ENCODE assay signal across 13 cellular contexts in the genomic region with DNA sequence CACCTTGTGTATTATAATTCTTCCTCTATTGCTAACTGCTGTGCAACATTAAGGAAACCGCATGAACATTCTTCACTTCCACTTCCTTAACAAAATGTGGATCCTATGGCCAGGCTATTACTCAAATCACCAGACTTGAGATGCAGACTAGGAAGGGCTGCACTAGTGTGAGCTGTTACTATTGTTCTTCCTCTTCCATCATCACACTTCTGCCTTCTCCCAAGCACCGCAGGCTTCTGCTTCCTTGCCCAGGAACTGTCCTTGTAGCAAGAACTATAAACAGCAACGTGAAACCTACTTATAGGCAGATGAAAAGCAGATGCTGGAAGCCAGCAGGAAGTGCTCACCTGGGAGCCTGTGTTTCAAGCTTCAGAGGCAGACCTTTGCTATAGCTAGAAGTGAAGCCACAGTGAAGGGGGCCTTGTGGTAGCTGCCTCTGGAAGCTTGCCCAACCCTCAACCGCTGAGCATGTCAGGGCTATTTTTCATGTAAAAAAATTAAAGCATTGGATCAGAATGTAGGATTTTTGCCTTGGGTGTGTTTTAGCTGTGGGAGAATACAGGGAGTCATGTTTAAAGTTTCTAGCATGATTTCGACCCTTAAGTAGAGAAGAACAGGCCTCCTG. TPM values are rescaled to one million over a fixed set of nuclear protein-coding genes. Genes with fewer than 3 reads are reported as not detected.
A peak's percentile ranks its signal among the peaks of the same experiment; 100 is the strongest.
DNase-seq lines count a peak whose midpoint lies in the region; ATAC-seq and TF ChIP-seq lines count a peak whose summit lies in the region.
"Had no signal": no experiment of that assay in that cellular context is flagged by ENCODE, and none has a peak within 500 bp of the region (broad histone marks: within the 10 kb centered on the region; RNA-seq: fewer than 3 reads in every experiment).

No MANE protein-coding gene starts in this region.

- H3K9me2 ChIP-seq in SK-N-SH (no peaks in the 10 kb centered on the region), PC-9 (ENCODE audit: insufficient read depth) (no peaks in the 10 kb centered on the region)

- H2AFZ ChIP-seq in SK-N-SH (ENCODE audit: low read depth) (no peak overlapping the region), PC-9 (no peak overlapping the region)

- 8% methylated on average over 5 of the region's 5 CpGs for WGBS in SK-N-SH (ENCODE audit: low lambda C conversion rate)

- no peaks in the 10 kb centered on the region for H3K79me2 ChIP-seq in SK-N-SH (ENCODE audit: insufficient read depth)
- no peaks in the 10 kb centered on the region for H3K79me2 ChIP-seq in PC-9 (ENCODE audit: low read depth)

- BruUV-seq in PC-9 (replicated peaks; lab: Mats Ljungman, UMichigan): no TSS peak

- H3K4me2 ChIP-seq in SK-N-SH (no peak overlapping the region), PC-9 (no peak overlapping the region)

- H3K27me3 ChIP-seq in neutrophil (no peaks in the 10 kb centered on the region), SK-N-SH (ENCODE audit: insufficient read depth) (no peaks in the 10 kb centered on the region; the same call in 1 of the 2 replicates), PC-9 (ENCODE audit: insufficient read depth, low read depth) (no peaks in the 10 kb centered on the region)

- H3K36me3 ChIP-seq in neutrophil (no peaks in the 10 kb centered on the region), SK-N-SH (replicated peaks in 1 of 2; ENCODE audit: control insufficient read depth in 1 of 2, insufficient read depth in 2 of 2, low read length in 1 of 2) (no peaks in the 10 kb centered on the region), PC-9 (ENCODE audit: low read depth) (no peaks in the 10 kb centered on the region)

- H3K9ac ChIP-seq in SK-N-SH: no peak overlapping the region

- no peaks in the 10 kb centered on the region for H3K9me3 ChIP-seq in neutrophil
- H3K9me3 ChIP-seq in SK-N-SH: no peaks in the 10 kb centered on the region
- no peaks in the 10 kb centered on the region for H3K9me3 ChIP-seq in PC-9 (ENCODE audit: insufficient read depth, low read depth)
- H3K9me3 ChIP-seq: Caco-2 had no signal

- no peak for TF ChIP-seq CTCF in neutrophil (IDR thresholded peaks at IDR 0.05)
- no peak for TF ChIP-seq CTCF in SK-N-SH (IDR thresholded peaks at IDR 0.05)
- no peak for TF ChIP-seq CTCF in PC-9 (conservative IDR thresholded peaks at IDR 0.05)

- H4K20me1 ChIP-seq in SK-N-SH (ENCODE audit: insufficient read depth) (no peaks in the 10 kb centered on the region), PC-9 (ENCODE audit: insufficient read depth) (no peaks in the 10 kb centered on the region)

- CTCF ChIA-PET in SK-N-SH (lab: Yijun Ruan, JAX): no interaction called here
- CTCF ChIA-PET in activated CD4-positive, alpha-beta memory T cell treated with anti-CD3 and anti-CD28 coated beads for 36 hours (lab: Charles Lee): no interaction called here
- CTCF ChIA-PET in PC-9 (lab: Charles Lee): no interaction called here

- H3K4me1 Mint-ChIP-seq in central memory CD8-positive, alpha-beta T cell: no peaks in the 10 kb centered on the region
- H3K4me1 Mint-ChIP-seq in activated CD4-positive, alpha-beta memory T cell treated with anti-CD3 and anti-CD28 coated beads for 36 hours (ENCODE audit: low read depth): no peaks in the 10 kb centered on the region
- H3K4me1 Mint-ChIP-seq: WTC11 had no signal

- H3K4me3 ChIP-seq in neutrophil (ENCODE audit: low read depth in 1 of 2, low read length in 1 of 2) (peak overlapping the region in 1 of 2 experiments; percentile 9), SK-N-SH (ENCODE audit: low read depth in 2 of 2, low read length in 1 of 2) (no peak overlapping the region), PC-9 (no peak overlapping the region)

- no peak for TF ChIP-seq EP300 in SK-N-SH (IDR thresholded peaks at IDR 0.05; ENCODE audit: borderline replicate concordance in 1 of 2, low read depth in 1 of 2, low read length in 1 of 2)

- H3K4me3 Mint-ChIP-seq in central memory CD8-positive, alpha-beta T cell: no peak overlapping the region
- H3K4me3 Mint-ChIP-seq in activated CD4-positive, alpha-beta memory T cell treated with anti-CD3 and anti-CD28 coated beads for 36 hours: no peak overlapping the region
- H3K4me3 Mint-ChIP-seq: activated T-helper 1 cell treated with anti-CD3 and anti-CD28 coated beads, Interleukin-12 subunit alpha, Interleukin-12 subunit beta, Interleukin-2, Interleukin-4 antibody, amounts not matched to agents 30 ng/mL and 10 ng/mL and 1 ng/mL, durations not matched to agents 14 hours and 24 hours and 36 hours; stimulated activated naive CD8-positive, alpha-beta T cell treated with anti-CD3 and anti-CD28 coated beads, Interleukin-15, Interleukin-2, amounts not matched to agents 100 ng/mL and 50 ng/mL, for 24 hours; WTC11 had no signal

- no peak overlapping the region for H3K27ac Mint-ChIP-seq in central memory CD8-positive, alpha-beta T cell (ENCODE audit: low read depth)
- no peak overlapping the region for H3K27ac Mint-ChIP-seq in activated CD4-positive, alpha-beta memory T cell treated with anti-CD3 and anti-CD28 coated beads for 36 hours
- H3K27ac Mint-ChIP-seq: activated T-helper 1 cell treated with anti-CD3 and anti-CD28 coated beads, Interleukin-12 subunit alpha, Interleukin-12 subunit beta, Interleukin-2, Interleukin-4 antibody, amounts not matched to agents 30 ng/mL and 10 ng/mL and 1 ng/mL, durations not matched to agents 14 hours and 24 hours and 36 hours; stimulated activated naive CD8-positive, alpha-beta T cell treated with anti-CD3 and anti-CD28 coated beads, Interleukin-15, Interleukin-2, amounts not matched to agents 100 ng/mL and 50 ng/mL, for 24 hours; WTC11 had no signal

- no peaks in the 10 kb centered on the region for H3K27me3 Mint-ChIP-seq in central memory CD8-positive, alpha-beta T cell
- H3K27me3 Mint-ChIP-seq in activated CD4-positive, alpha-beta memory T cell treated with anti-CD3 and anti-CD28 coated beads for 36 hours: peaks cover 4% of the 10 kb centered on the region
- H3K27me3 Mint-ChIP-seq: stimulated activated naive CD8-positive, alpha-beta T cell treated with anti-CD3 and anti-CD28 coated beads, Interleukin-15, Interleukin-2, amounts not matched to agents 100 ng/mL and 50 ng/mL, for 24 hours had no signal

- TF ChIP-seq RAD21 in SK-N-SH (IDR thresholded peaks at IDR 0.05; ENCODE audit: low read length): no peak

- H3K4me1 ChIP-seq in neutrophil (ENCODE audit: control insufficient read depth in 1 of 2, insufficient read depth in 1 of 2, low read depth in 1 of 2, low read length in 1 of 2) (peaks cover 28 to 34% of the 10 kb centered on the region in 2 experiments), SK-N-SH (ENCODE audit: control insufficient read depth in 1 of 2, insufficient read depth in 2 of 2, low read depth in 1 of 2, low read length in 1 of 2) (no peaks in the 10 kb centered on the region), PC-9 (replicated peaks; ENCODE audit: insufficient read depth) (no peaks in the 10 kb centered on the region)
- H3K4me1 ChIP-seq: Caco-2 had no signal

- H3F3A ChIP-seq in SK-N-SH (replicated peaks; ENCODE audit: insufficient read depth) (no peaks in the 10 kb centered on the region), PC-9 (ENCODE audit: insufficient read depth, low read depth) (no peaks in the 10 kb centered on the region)

- intact Hi-C loops in activated CD4-positive, alpha-beta memory T cell treated with anti-CD3 and anti-CD28 coated beads for 36 hours (cut with micrococcal nuclease): no loop called here
- intact Hi-C loops in PC-9 (cut with micrococcal nuclease; ENCODE audit: unreplicated experiment): no loop called here

- H3K27ac ChIP-seq in neutrophil (peak overlapping the region; percentile 84), SK-N-SH (ENCODE audit: low read depth in 2 of 2, low read length in 1 of 2) (no peak overlapping the region), PC-9 (no peak overlapping the region)

- H3K9me3 Mint-ChIP-seq in central memory CD8-positive, alpha-beta T cell: peaks cover 6% of the 10 kb centered on the region
- H3K9me3 Mint-ChIP-seq in activated CD4-positive, alpha-beta memory T cell treated with anti-CD3 and anti-CD28 coated beads for 36 hours: no peaks in the 10 kb centered on the region
- H3K9me3 Mint-ChIP-seq: stimulated activated naive CD8-positive, alpha-beta T cell treated with anti-CD3 and anti-CD28 coated beads, Interleukin-15, Interleukin-2, amounts not matched to agents 100 ng/mL and 50 ng/mL, for 24 hours had no signal

- peak; percentile 7 for DNase-seq in NCI-H146 treated with DMSO at 0.1 percent for 48 hours (lab: John Stamatoyannopoulos, UW; ENCODE audit: unreplicated experiment)
- no peak for DNase-seq in central memory CD8-positive, alpha-beta T cell (ENCODE audit: low spot score in 2 of 2)
- DNase-seq in SK-N-SH: no peak
- DNase-seq in activated CD4-positive, alpha-beta memory T cell treated with anti-CD3 and anti-CD28 coated beads for 36 hours: no peak
- no peak for DNase-seq in PC-9
- DNase-seq: Caco-2 had no signal

- ATAC-seq in GM21786 (IDR thresholded peaks at IDR 0.05; ENCODE audit: unreplicated experiment) (peak; percentile 51), GM18867 (IDR thresholded peaks at IDR 0.05; ENCODE audit: unreplicated experiment) (no peak)
- ATAC-seq in central memory CD8-positive, alpha-beta T cell (replicated peaks; ENCODE audit: extremely low read depth, poor library complexity, severe bottlenecking): peak; percentile 49
- ATAC-seq: WTC11 had no signal

- H3K36me3 Mint-ChIP-seq in central memory CD8-positive, alpha-beta T cell (ENCODE audit: insufficient read depth): peaks cover 2% of the 10 kb centered on the region
- H3K36me3 Mint-ChIP-seq in activated CD4-positive, alpha-beta memory T cell treated with anti-CD3 and anti-CD28 coated beads for 36 hours: no peaks in the 10 kb centered on the region

- POLR2A ChIA-PET in SK-N-SH (lab: Yijun Ruan, JAX): no interaction called here
- POLR2A ChIA-PET in activated CD4-positive, alpha-beta memory T cell treated with anti-CD3 and anti-CD28 coated beads for 36 hours (lab: Charles Lee): no interaction called here
- POLR2A ChIA-PET in PC-9 (lab: Charles Lee; ENCODE audit: unreplicated experiment): no interaction called here

TF ChIP-seq in SK-N-SH, 30 proteins besides CTCF, POLR2A, EP300 and RAD21 (continues in another document):
- no peak for TF ChIP-seq MXI1 (IDR thresholded peaks at IDR 0.05; ENCODE audit: low read depth, low read length)
- no peak for TF ChIP-seq NRF1 (IDR thresholded peaks at IDR 0.05; ENCODE audit: low read depth, low read length)
- no peak for TF ChIP-seq EZH2phosphoT487 (IDR thresholded peaks at IDR 0.05; ENCODE audit: borderline replicate concordance, low read depth)
- no peak for TF ChIP-seq FOXJ3 (CRISPR knock-in tag; IDR thresholded peaks at IDR 0.05)

RNA-seq across cellular contexts. Expression of gene CLNK, which starts 43.9 kb away (rescaled TPM):
- polyA plus RNA-seq in SK-N-SH (2012; rRNA removed): not detected in 2 replicates
- not detected in 2 replicates for polyA plus RNA-seq in SK-N-SH (2012; cell fraction: cytosol; rRNA removed)
- not detected in 2 replicates for polyA plus RNA-seq in SK-N-SH (2012; cell fraction: nucleus; rRNA removed)
- not detected for total RNA-seq in activated CD4-positive, alpha-beta memory T cell treated with anti-CD3 and anti-CD28 coated beads for 36 hours
- total RNA-seq in PC-9 (2021): not detected in 2 replicates
- total RNA-seq: Caco-2, RPMI7951, WTC11 had no signal
